1 cellular context compared by ENCODE assay signal in the genomic region with DNA sequence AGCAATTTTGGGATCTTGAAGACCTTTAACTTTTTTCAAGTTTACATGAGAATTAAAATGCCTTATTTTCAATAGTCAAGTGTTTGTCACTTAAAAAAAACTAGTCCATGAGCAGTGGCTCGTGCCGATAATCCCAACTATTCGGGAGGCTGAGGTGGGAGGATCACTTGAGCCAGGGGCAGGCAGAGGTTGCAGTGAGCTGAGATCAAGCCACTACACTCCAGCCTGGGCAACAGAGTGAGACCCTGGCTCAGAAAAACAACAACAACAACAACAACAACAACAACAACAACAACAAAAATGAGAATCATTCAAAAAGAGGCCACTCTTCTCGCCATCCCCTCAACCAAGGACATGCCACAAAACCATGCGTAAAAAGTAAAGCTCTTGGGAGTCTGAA.
TF ChIP-seq lines count a peak whose summit lies in the region.

No MANE protein-coding gene starts in this region.

TF ChIP-seq in H1, 55 proteins besides CTCF, POLR2A, EP300 and RAD21:
- TF ChIP-seq CHD7 (IDR thresholded peaks at IDR 0.05; ENCODE audit: insufficient replicate concordance, low read length) (no peak), ASH2L (IDR thresholded peaks at IDR 0.05; ENCODE audit: low read length) (no peak), TEAD4 (IDR thresholded peaks at IDR 0.05; ENCODE audit: low read depth, low read length) (no peak), POLR2AphosphoS5 (IDR thresholded peaks at IDR 0.05; ENCODE audit: low read depth, low read length) (no peak), KDM1A (IDR thresholded peaks at IDR 0.05; ENCODE audit: borderline replicate concordance, low read length) (no peak), BCL11A (IDR thresholded peaks at IDR 0.05; ENCODE audit: low read depth in 2 of 2, low read length in 2 of 2) (no peak), CHD1 (IDR thresholded peaks at IDR 0.05; ENCODE audit: low read depth, low read length) (no peak), KDM5A (IDR thresholded peaks at IDR 0.05; ENCODE audit: low read length) (no peak), SIN3A (conservative IDR thresholded peaks at IDR 0.05 in 1 of 2, IDR thresholded peaks at IDR 0.05 in 1 of 2; ENCODE audit: low read depth in 1 of 2, low read length in 2 of 2) (no peak), NRF1 (IDR thresholded peaks at IDR 0.05; ENCODE audit: low read depth, low read length) (no peak)
